11 cellular contexts compared by ENCODE assay signal in genomic region chr1:165143437-165144065, GRCh38.
DNase-seq lines count a peak whose midpoint lies in the region; FAIRE-seq and TF ChIP-seq lines count a peak whose summit lies in the region.
"Had no signal": no experiment of that assay in that cellular context is flagged by ENCODE, and none has a peak within 500 bp of the region (broad histone marks: within the 10 kb centered on the region; RNA-seq: fewer than 3 reads in every experiment).

No MANE protein-coding gene starts in this region.

- no peak for FAIRE-seq in GM12892 (lab: Jason Lieb, UNC)
- FAIRE-seq: G401.6, TTC549 had no signal

- no peak overlapping the region for H3K27ac ChIP-seq in osteoblast (ENCODE audit: low read depth, low read length)
- no peak overlapping the region for H3K27ac ChIP-seq in tibial artery

- in situ Hi-C loops in astrocyte of the spinal cord (cut with HindIII; ENCODE audit: low sequenced_read_pairs): no loop called here

- H3K27me3 ChIP-seq in osteoblast (ENCODE audit: insufficient read depth, low read length) (no peaks in the 10 kb centered on the region), tibial artery (peaks cover 0 to 11% of the 10 kb centered on the region in 2 donors)

- TF ChIP-seq CTCF in astrocyte of the spinal cord (IDR thresholded peaks at IDR 0.05; ENCODE audit: low read depth, low read length) (peak; percentile 57), osteoblast (IDR thresholded peaks at IDR 0.05; ENCODE audit: extremely low read depth, low read depth, low read length) (peak; percentile 52), tibial artery (IDR thresholded peaks at IDR 0.05) (peak in 1 of 2 experiments; percentile 9)

- H3K4me1 Mint-ChIP-seq in activated T-helper 1 cell treated with anti-CD3 and anti-CD28 coated beads, Interleukin-12 subunit alpha, Interleukin-12 subunit beta, Interleukin-2, Interleukin-4 antibody, amounts not matched to agents 30 ng/mL and 10 ng/mL and 1 ng/mL, durations not matched to agents 14 hours and 24 hours and 36 hours (ENCODE audit: low read depth): no peaks in the 10 kb centered on the region

- H3K36me3 Mint-ChIP-seq in activated T-helper 1 cell treated with anti-CD3 and anti-CD28 coated beads, Interleukin-12 subunit alpha, Interleukin-12 subunit beta, Interleukin-2, Interleukin-4 antibody, amounts not matched to agents 30 ng/mL and 10 ng/mL and 1 ng/mL, durations not matched to agents 14 hours and 24 hours and 36 hours (ENCODE audit: low read depth): no peaks in the 10 kb centered on the region
- H3K36me3 Mint-ChIP-seq: memory B cell had no signal

- H3K36me3 ChIP-seq in osteoblast (ENCODE audit: insufficient read depth, low read length) (no peaks in the 10 kb centered on the region), tibial artery (no peaks in the 10 kb centered on the region)

- no peak for TF ChIP-seq POLR2A in GM12892 (IDR thresholded peaks at IDR 0.05; ENCODE audit: low read depth, low read length)

- H3K4me1 ChIP-seq in osteoblast (ENCODE audit: insufficient read depth, low read length) (no peaks in the 10 kb centered on the region), tibial artery (no peaks in the 10 kb centered on the region)

- DNase-seq in NCI-H2196 (lab: John Stamatoyannopoulos, UW; ENCODE audit: unreplicated experiment) (peak; percentile 28), NCI-H2196 treated with DMSO at 0.1 percent for 48 hours (lab: John Stamatoyannopoulos, UW; ENCODE audit: unreplicated experiment) (no peak), NCI-H2029 treated with DMSO at 0.1 percent for 48 hours (lab: John Stamatoyannopoulos, UW) (peak; percentile 17), astrocyte of the spinal cord (ENCODE audit: low read depth, low spot score) (no peak), osteoblast (ENCODE audit: insufficient read length, low spot score, missing footprints) (no peak), tibial artery (no peak), GM12892 (ENCODE audit: insufficient read length) (no peak)
- DNase-seq in activated T-helper 1 cell treated with anti-CD3 and anti-CD28 coated beads, Interleukin-12 subunit alpha, Interleukin-12 subunit beta, Interleukin-2, Interleukin-4 antibody, amounts not matched to agents 30 ng/mL and 10 ng/mL and 1 ng/mL, durations not matched to agents 14 hours and 24 hours and 36 hours (ENCODE audit: low spot score): no peak

- no peak overlapping the region for H3K27ac Mint-ChIP-seq in activated T-helper 1 cell treated with anti-CD3 and anti-CD28 coated beads, Interleukin-12 subunit alpha, Interleukin-12 subunit beta, Interleukin-2, Interleukin-4 antibody, amounts not matched to agents 30 ng/mL and 10 ng/mL and 1 ng/mL, durations not matched to agents 14 hours and 24 hours and 36 hours
- H3K27ac Mint-ChIP-seq: memory B cell had no signal

- no peak overlapping the region for H3K4me2 ChIP-seq in osteoblast (ENCODE audit: insufficient read depth, low read length)

- intact Hi-C loops in tibial artery (cut with DNase I; ENCODE audit: low total_unique reads): no loop called here
- intact Hi-C loops in activated T-helper 1 cell treated with anti-CD3 and anti-CD28 coated beads, Interleukin-12 subunit alpha, Interleukin-12 subunit beta, Interleukin-2, Interleukin-4 antibody, amounts not matched to agents 30 ng/mL and 10 ng/mL and 1 ng/mL, durations not matched to agents 14 hours and 24 hours and 36 hours (cut with micrococcal nuclease): loop anchor here (1.0 kb wide), 1 partner anchor 450 kb away; no protein-coding TSS in a partner anchor

- no peak overlapping the region for H2AFZ ChIP-seq in osteoblast (ENCODE audit: low read length)

- H3K4me3 Mint-ChIP-seq in activated T-helper 1 cell treated with anti-CD3 and anti-CD28 coated beads, Interleukin-12 subunit alpha, Interleukin-12 subunit beta, Interleukin-2, Interleukin-4 antibody, amounts not matched to agents 30 ng/mL and 10 ng/mL and 1 ng/mL, durations not matched to agents 14 hours and 24 hours and 36 hours: no peak overlapping the region
- H3K4me3 Mint-ChIP-seq: memory B cell had no signal

- H4K20me1 ChIP-seq in osteoblast (ENCODE audit: insufficient read depth, low read length): no peaks in the 10 kb centered on the region

- H3K9me3 Mint-ChIP-seq in activated T-helper 1 cell treated with anti-CD3 and anti-CD28 coated beads, Interleukin-12 subunit alpha, Interleukin-12 subunit beta, Interleukin-2, Interleukin-4 antibody, amounts not matched to agents 30 ng/mL and 10 ng/mL and 1 ng/mL, durations not matched to agents 14 hours and 24 hours and 36 hours: no peaks in the 10 kb centered on the region
- H3K9me3 Mint-ChIP-seq: memory B cell had no signal

- H3K27me3 Mint-ChIP-seq in activated T-helper 1 cell treated with anti-CD3 and anti-CD28 coated beads, Interleukin-12 subunit alpha, Interleukin-12 subunit beta, Interleukin-2, Interleukin-4 antibody, amounts not matched to agents 30 ng/mL and 10 ng/mL and 1 ng/mL, durations not matched to agents 14 hours and 24 hours and 36 hours (ENCODE audit: insufficient read depth): peaks cover 3% of the 10 kb centered on the region

- H3K4me3 ChIP-seq in astrocyte of the spinal cord (ENCODE audit: low read depth, low read length) (no peak overlapping the region), osteoblast (ENCODE audit: insufficient read depth, low read length) (no peak overlapping the region), tibial artery (no peak overlapping the region)

- H3K79me2 ChIP-seq in osteoblast (ENCODE audit: insufficient read depth, low read length): no peaks in the 10 kb centered on the region

- H3K9me3 ChIP-seq in osteoblast (ENCODE audit: low read depth, low read length) (no peaks in the 10 kb centered on the region), tibial artery (no peaks in the 10 kb centered on the region)

Comparison
In these comparisons a context has a peak if more than half of its experiments do, and no peak if none do; other contexts are left out.
1. DNase-seq: peak in NCI-H2196 (single experiment) and NCI-H2029 treated with DMSO at 0.1 percent for 48 hours (single experiment); none in NCI-H2196 treated with DMSO at 0.1 percent for 48 hours (single experiment), astrocyte of the spinal cord (single experiment), osteoblast (single experiment), tibial artery (0 of 2), activated T-helper 1 cell treated with anti-CD3 and anti-CD28 coated beads, Interleukin-12 subunit alpha, Interleukin-12 subunit beta, Interleukin-2, Interleukin-4 antibody, amounts not matched to agents 30 ng/mL and 10 ng/mL and 1 ng/mL, durations not matched to agents 14 hours and 24 hours and 36 hours (single experiment) and GM12892 (single experiment).